Comparison of ENCODE assay signal across 11 cellular contexts in genomic region chr16:22194707-22195444, GRCh38. TPM values are rescaled to one million over a fixed set of nuclear protein-coding genes. Genes with fewer than 3 reads are reported as not detected.
DNase-seq lines count a peak whose midpoint lies in the region; ATAC-seq and TF ChIP-seq lines count a peak whose summit lies in the region.
"Had no signal": no experiment of that assay in that cellular context is flagged by ENCODE, and none has a peak within 500 bp of the region (broad histone marks: within the 10 kb centered on the region; RNA-seq: fewer than 3 reads in every experiment).

No MANE protein-coding gene starts in this region.

- H3K4me3 Mint-ChIP-seq in CD4-positive, alpha-beta memory T cell: peak overlapping the region; percentile 84 to 93 (median 90)
- H3K4me3 Mint-ChIP-seq in osteocyte (ENCODE audit: unreplicated experiment): peak overlapping the region; percentile 78

- CTCF ChIA-PET in CD4-positive, alpha-beta memory T cell (lab: Charles Lee; ENCODE audit: partially characterized antibody): interaction anchor here (1.1 to 5.0 kb wide), 6 partner anchors 11 to 205 kb away, joined by 3 to 42 read pairs (median 12); partner anchors contain the start of genes EEF2K and POLR3E

- H3K4me1 ChIP-seq in CD4-positive, alpha-beta memory T cell (ENCODE audit: insufficient read depth, low read length): peaks cover 53% of the 10 kb centered on the region
- peaks cover 49% of the 10 kb centered on the region for H3K4me1 ChIP-seq in OCI-LY1 (ENCODE audit: insufficient read depth, low read length, severe bottlenecking)

- no peaks in the 10 kb centered on the region for H3K9me3 ChIP-seq in CD4-positive, alpha-beta memory T cell (ENCODE audit: control insufficient read depth in 1 of 2, low read length in 2 of 2)
- H3K9me3 ChIP-seq in OCI-LY1 (ENCODE audit: low read length): no peaks in the 10 kb centered on the region

- no peaks in the 10 kb centered on the region for H3K79me2 ChIP-seq in OCI-LY1 (ENCODE audit: insufficient read depth, low read length)

- peaks cover 0 to 8% (median 2%) of the 10 kb centered on the region in 8 donors for H3K9me3 Mint-ChIP-seq in CD4-positive, alpha-beta memory T cell
- H3K9me3 Mint-ChIP-seq in osteocyte (ENCODE audit: unreplicated experiment): no peaks in the 10 kb centered on the region

- no peaks in the 10 kb centered on the region for H4K20me1 ChIP-seq in OCI-LY1 (ENCODE audit: insufficient read depth, low read length)

- peaks cover 7 to 19% of the 10 kb centered on the region in 2 donors for H3K36me3 Mint-ChIP-seq in CD4-positive, alpha-beta memory T cell
- no peaks in the 10 kb centered on the region for H3K36me3 Mint-ChIP-seq in osteocyte (ENCODE audit: unreplicated experiment)

- no peaks in the 10 kb centered on the region for H3K36me3 ChIP-seq in CD4-positive, alpha-beta memory T cell (ENCODE audit: insufficient read depth, low read length)
- H3K36me3 ChIP-seq in OCI-LY1 (ENCODE audit: insufficient read depth, low read length): no peaks in the 10 kb centered on the region

- TF ChIP-seq CTCF in OCI-LY1 (IDR thresholded peaks at IDR 0.05; ENCODE audit: low read length) (no peak), osteocyte (IDR thresholded peaks at IDR 0.05) (no peak)

- peak overlapping the region; percentile 88 for H3K4me2 ChIP-seq in OCI-LY1 (ENCODE audit: low read length)

- H3K27ac ChIP-seq in CD4-positive, alpha-beta memory T cell (ENCODE audit: low read depth, low read length): peak overlapping the region; percentile 59
- H3K27ac ChIP-seq in OCI-LY1 (ENCODE audit: low read depth, low read length, poor library complexity, severe bottlenecking) (peak overlapping the region; percentile 66), cingulate gyrus (ENCODE audit: low read depth, low read length) (peak overlapping the region; percentile 48)

- ATAC-seq in GM18870 (IDR thresholded peaks at IDR 0.05; ENCODE audit: unreplicated experiment) (no peak), HG03457 (IDR thresholded peaks at IDR 0.05; ENCODE audit: unreplicated experiment) (no peak)

- H3K27me3 Mint-ChIP-seq in CD4-positive, alpha-beta memory T cell: peaks cover 2 to 5% of the 10 kb centered on the region in 2 donors
- H3K27me3 Mint-ChIP-seq in osteocyte (ENCODE audit: unreplicated experiment): no peaks in the 10 kb centered on the region

- peak overlapping the region; percentile 92 to 100 (median 99) for H3K27ac Mint-ChIP-seq in CD4-positive, alpha-beta memory T cell
- peak overlapping the region; percentile 82 for H3K27ac Mint-ChIP-seq in osteocyte (ENCODE audit: unreplicated experiment)

- no peaks in the 10 kb centered on the region for H3K27me3 ChIP-seq in CD4-positive, alpha-beta memory T cell (ENCODE audit: insufficient read depth, low read length)
- no peaks in the 10 kb centered on the region for H3K27me3 ChIP-seq in OCI-LY1 (ENCODE audit: insufficient read depth, low read length)

- no peaks in the 10 kb centered on the region; the same call in 1 of the 2 replicates for H3F3A ChIP-seq in OCI-LY1 (ENCODE audit: insufficient read depth, low read length)

- intact Hi-C loops in CD4-positive, alpha-beta memory T cell (cut with micrococcal nuclease): loop anchor here (1.0 to 10.0 kb wide), 4 partner anchors 11 to 1450 kb away; partner anchors contain the start of genes EEF2K, METTL9 and THUMPD1

- DNase-seq in CD4-positive, alpha-beta memory T cell: peak in 3 of 5 donors; percentile 14 to 73 (median 21)
- no peak for DNase-seq in osteocyte (ENCODE audit: extremely low spot score, unreplicated experiment)
- DNase-seq in NCI-H128 (lab: John Stamatoyannopoulos, UW; ENCODE audit: unreplicated experiment): no peak
- no peak for DNase-seq in stimulated activated CD4-positive, alpha-beta T cell treated with anti-CD3 and anti-CD28 coated beads, Interleukin-1b, Interleukin-23, amount 100 ng/mL, for 48 hours

- POLR2A ChIA-PET in CD4-positive, alpha-beta memory T cell (lab: Charles Lee; ENCODE audit: partially characterized antibody): interaction anchor here (0.8 to 9.9 kb wide), 9 partner anchors 8 to 189 kb away, joined by 3 to 196 read pairs (median 4); partner anchors contain the start of genes EEF2K, MOSMO and POLR3E

- H3K9me2 ChIP-seq in OCI-LY1 (ENCODE audit: low read depth, low read length): no peaks in the 10 kb centered on the region

- H3K4me1 Mint-ChIP-seq in CD4-positive, alpha-beta memory T cell: peaks cover 33 to 80% (median 52%) of the 10 kb centered on the region in 4 donors
- peaks cover 36% of the 10 kb centered on the region for H3K4me1 Mint-ChIP-seq in osteocyte (ENCODE audit: unreplicated experiment)

- no peak overlapping the region for H2AFZ ChIP-seq in OCI-LY1 (ENCODE audit: low read length)

- peak overlapping the region; percentile 11; the same call in 1 of the 2 replicates for H3K9ac ChIP-seq in OCI-LY1 (ENCODE audit: low read length)

- no peak overlapping the region for H3K4me3 ChIP-seq in CD4-positive, alpha-beta memory T cell (ENCODE audit: low read length in 2 of 2)
- H3K4me3 ChIP-seq in OCI-LY1 (ENCODE audit: low read depth, low read length, poor library complexity, severe bottlenecking): peak overlapping the region; percentile 69

RNA-seq across cellular contexts. Expression of gene EEF2K, which starts 11.2 kb away (rescaled TPM):
- total RNA-seq in CD4-positive, alpha-beta memory T cell: 10 to 100 TPM; 19.1 to 20.7 TPM
- 1 to 10 TPM in 1 of 2 donors, under 1 TPM in 1; 0.77 to 3.9 TPM for polyA plus RNA-seq in CD4-positive, alpha-beta memory T cell
- total RNA-seq in osteocyte: 23.8 and 26.8 TPM in 2 replicates

RNA-seq across cellular contexts. Expression of gene SDR42E2, which starts 32.6 kb away (rescaled TPM):
- total RNA-seq in CD4-positive, alpha-beta memory T cell: under 1 TPM; 0.55 to 0.73 TPM
- polyA plus RNA-seq in CD4-positive, alpha-beta memory T cell: under 1 TPM; 0.11 to 0.88 TPM
- total RNA-seq in osteocyte: 0.13 TPM in 1 of 2 replicates, not detected in the other
- total RNA-seq: astrocyte, M059J, SK-MEL-5 had no signal

Comparison
In these comparisons a context has a peak if more than half of its experiments do, and no peak if none do; other contexts are left out.
1. DNase-seq: peak in CD4-positive, alpha-beta memory T cell (3 of 5); none in osteocyte (single experiment), NCI-H128 (single experiment) and stimulated activated CD4-positive, alpha-beta T cell treated with anti-CD3 and anti-CD28 coated beads, Interleukin-1b, Interleukin-23, amount 100 ng/mL, for 48 hours (single experiment).
2. Peak in every context shown above with its lines, with median percentiles within 50 percentile points of each other: H3K27ac ChIP-seq.